In the genomic region with DNA sequence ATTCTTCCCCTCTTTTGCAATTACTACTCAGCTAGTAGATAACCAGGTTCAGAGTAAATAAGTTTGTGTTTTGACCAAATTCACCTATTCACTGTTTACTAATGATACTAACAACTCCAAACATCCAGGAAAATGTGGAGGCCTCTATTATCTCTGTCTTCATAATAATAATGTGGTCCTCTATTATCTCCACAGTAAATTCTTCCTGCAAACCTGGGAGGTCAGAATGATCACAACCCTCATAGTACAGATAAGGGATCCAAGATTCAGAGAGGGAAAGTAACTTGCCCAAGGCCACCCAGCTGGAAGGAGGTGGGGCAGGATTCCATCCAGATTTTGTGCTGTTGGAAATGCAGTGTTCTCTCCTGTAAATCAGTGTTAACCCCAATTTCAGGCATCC, we compare ENCODE assay signal across 8 cellular contexts. TPM values are rescaled to one million over a fixed set of nuclear protein-coding genes. Genes with fewer than 3 reads are reported as not detected.
"Had no signal": no experiment of that assay in that cellular context is flagged by ENCODE, and none has a peak within 500 bp of the region (broad histone marks: within the 10 kb centered on the region; RNA-seq: fewer than 3 reads in every experiment).

No MANE protein-coding gene starts in this region.

- H3K27ac ChIP-seq: HL-60, KMS-11 had no signal

- ATAC-seq: HepG2, K562 had no signal

- DNase-seq: IMR-90, KBM-7, KG1 had no signal

- H3K4me3 ChIP-seq: K562 had no signal

- H3K36me3 Mint-ChIP-seq: IgD-negative memory B cell had no signal

- H3K9ac ChIP-seq: KMS-11 had no signal

- H3K4me3 Mint-ChIP-seq: IgD-negative memory B cell had no signal

- H3K27ac Mint-ChIP-seq: IgD-negative memory B cell had no signal

- H3K4me2 ChIP-seq: KMS-11 had no signal

RNA-seq across cellular contexts. Expression of a gene that starts 9.6 kb away (rescaled TPM):
- total RNA-seq: HepG2, K562 had no signal
- polyA plus RNA-seq: HepG2, IgD-negative memory B cell, K562 had no signal
